1 cellular context compared by ENCODE assay signal in genomic region chr4:177155454-177155853, GRCh38.
TF ChIP-seq lines count a peak whose summit lies in the region.

No MANE protein-coding gene starts in this region.

TF ChIP-seq in WTC11, 78 proteins besides CTCF, POLR2A, EP300 and RAD21 (continued from another document):
- no peak for TF ChIP-seq KAT7 (CRISPR knock-in tag; IDR thresholded peaks at IDR 0.05; ENCODE audit: borderline replicate concordance)
- TF ChIP-seq PRRX2 (CRISPR knock-in tag; IDR thresholded peaks at IDR 0.05) = no peak
- TF ChIP-seq ZBTB21 (CRISPR knock-in tag; IDR thresholded peaks at IDR 0.05; ENCODE audit: borderline replicate concordance) = no peak
- TF ChIP-seq, protein P1, sequence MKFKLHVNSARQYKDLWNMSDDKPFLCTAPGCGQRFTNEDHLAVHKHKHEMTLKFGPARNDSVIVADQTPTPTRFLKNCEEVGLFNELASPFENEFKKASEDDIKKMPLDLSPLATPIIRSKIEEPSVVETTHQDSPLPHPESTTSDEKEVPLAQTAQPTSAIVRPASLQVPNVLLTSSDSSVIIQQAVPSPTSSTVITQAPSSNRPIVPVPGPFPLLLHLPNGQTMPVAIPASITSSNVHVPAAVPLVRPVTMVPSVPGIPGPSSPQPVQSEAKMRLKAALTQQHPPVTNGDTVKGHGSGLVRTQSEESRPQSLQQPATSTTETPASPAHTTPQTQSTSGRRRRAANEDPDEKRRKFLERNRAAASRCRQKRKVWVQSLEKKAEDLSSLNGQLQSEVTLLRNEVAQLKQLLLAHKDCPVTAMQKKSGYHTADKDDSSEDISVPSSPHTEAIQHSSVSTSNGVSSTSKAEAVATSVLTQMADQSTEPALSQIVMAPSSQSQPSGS (CRISPR knock-in tag; IDR thresholded peaks at IDR 0.05; ENCODE audit: borderline replicate concordance, low read depth) = no peak
- no peak for TF ChIP-seq MYBL2 (CRISPR knock-in tag; IDR thresholded peaks at IDR 0.05)
- TF ChIP-seq E2F4 (CRISPR knock-in tag; IDR thresholded peaks at IDR 0.05; ENCODE audit: borderline replicate concordance, low read depth) = no peak
- TF ChIP-seq ZNF317 (CRISPR knock-in tag; IDR thresholded peaks at IDR 0.05; ENCODE audit: borderline replicate concordance, low read depth) = no peak
TF ChIP-seq in WTC11: peak in this region for 0.
